ENCODE assay signal across 14 cellular contexts in the genomic region with DNA sequence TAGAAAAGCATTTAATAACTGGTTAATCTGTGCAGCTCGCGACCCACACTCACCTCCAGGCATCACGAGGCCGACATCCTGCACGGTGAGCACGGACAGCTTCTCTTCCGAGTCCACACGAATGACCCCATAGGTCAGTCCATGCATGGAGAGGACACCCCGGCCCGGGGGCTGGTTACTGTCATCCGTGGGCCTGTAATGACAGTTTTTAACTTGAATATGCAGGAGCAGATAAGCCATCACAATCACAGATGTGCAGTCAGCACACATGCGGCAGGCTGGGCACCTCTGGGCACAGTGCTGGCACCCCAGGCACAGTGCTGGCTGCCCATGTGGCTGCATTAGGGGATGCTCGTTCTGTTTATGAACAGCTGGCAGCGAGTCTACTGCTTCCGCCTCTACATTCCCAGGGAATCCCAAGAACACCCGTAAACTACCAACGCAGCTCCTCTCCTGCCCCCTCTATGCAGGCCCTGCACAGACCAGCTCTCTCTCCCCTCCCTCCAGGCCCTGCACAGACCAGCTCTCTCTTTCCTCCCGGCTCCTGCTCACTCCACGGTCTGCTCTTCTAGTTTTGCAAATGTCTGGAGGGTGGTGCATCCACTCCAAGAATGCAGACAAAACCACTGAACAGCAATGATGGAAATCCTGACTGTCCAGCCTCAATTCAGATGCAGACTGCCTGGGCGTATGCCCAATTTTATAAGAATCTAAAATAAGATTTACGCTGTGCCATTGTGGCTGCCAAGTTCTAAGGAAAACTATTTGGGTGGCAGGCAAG.
DNase-seq lines count a peak whose midpoint lies in the region; ATAC-seq, FAIRE-seq and TF ChIP-seq lines count a peak whose summit lies in the region.
"Had no signal": no experiment of that assay in that cellular context is flagged by ENCODE, and none has a peak within 500 bp of the region (broad histone marks: within the 10 kb centered on the region; RNA-seq: fewer than 3 reads in every experiment).

No MANE protein-coding gene starts in this region.

- H3K36me3 ChIP-seq in osteoblast (ENCODE audit: insufficient read depth, low read length) = peaks cover 43% of the 10 kb centered on the region
- no peaks in the 10 kb centered on the region for H3K36me3 ChIP-seq in small intestine (ENCODE audit: control insufficient read depth in 2 of 2, insufficient read depth in 2 of 2, low read length in 2 of 2)
- H3K36me3 ChIP-seq: colonic mucosa had no signal

- H3K9me3 ChIP-seq in osteoblast (ENCODE audit: low read depth, low read length) (no peaks in the 10 kb centered on the region), small intestine (ENCODE audit: control insufficient read depth, low read depth) (no peaks in the 10 kb centered on the region)
- H3K9me3 ChIP-seq: BLaER1, colonic mucosa had no signal

- H3K4me2 ChIP-seq in osteoblast (ENCODE audit: insufficient read depth, low read length) = no peak overlapping the region
- H3K4me2 ChIP-seq: BLaER1 had no signal

- TF ChIP-seq CTCF in fibroblast of villous mesenchyme (IDR thresholded peaks at IDR 0.05; ENCODE audit: insufficient read depth, low read depth, low read length) = no peak
- TF ChIP-seq CTCF in osteoblast (IDR thresholded peaks at IDR 0.05; ENCODE audit: extremely low read depth, low read depth, low read length) = no peak

- peaks cover 30% of the 10 kb centered on the region for H3K4me1 ChIP-seq in osteoblast (ENCODE audit: insufficient read depth, low read length)
- H3K4me1 ChIP-seq in small intestine (ENCODE audit: control insufficient read depth in 2 of 2, insufficient read depth in 1 of 2, low read depth in 1 of 2, low read length in 1 of 2) = no peaks in the 10 kb centered on the region
- H3K4me1 ChIP-seq: colonic mucosa had no signal

- H3K27ac ChIP-seq in osteoblast (ENCODE audit: low read depth, low read length) (peak overlapping the region; percentile 10), small intestine (ENCODE audit: low read depth in 1 of 2, low read length in 1 of 2) (no peak overlapping the region)
- H3K27ac ChIP-seq: BLaER1, colonic mucosa had no signal

- peak; percentile 95 for DNase-seq in AG08395 (ENCODE audit: low spot score)
- DNase-seq in amniotic epithelial cell (ENCODE audit: low read depth) = peak; percentile 94
- DNase-seq in fibroblast of villous mesenchyme (ENCODE audit: low read depth) = peak; percentile 86
- peak; percentile 93 for DNase-seq in osteoblast (ENCODE audit: insufficient read length, low spot score, missing footprints)
- no peak for DNase-seq in SKM-1 (lab: John Stamatoyannopoulos, UW; ENCODE audit: unreplicated experiment)
- no peak for DNase-seq in small intestine
- no peak for DNase-seq in NCI-H146 (lab: John Stamatoyannopoulos, UW)
- DNase-seq: activated CD4-positive, alpha-beta T cell treated with anti-CD3 and anti-CD28 coated beads for 36 hours; activated gamma-delta T cell treated with Interleukin-2 at 50 U/mL for 16 hours; colonic mucosa; hypothalamus; NCI-H187 had no signal

- no peak overlapping the region for H3K4me3 ChIP-seq in fibroblast of villous mesenchyme (ENCODE audit: low read depth, low read length)
- H3K4me3 ChIP-seq in osteoblast (ENCODE audit: insufficient read depth, low read length) = no peak overlapping the region
- no peak overlapping the region for H3K4me3 ChIP-seq in small intestine (ENCODE audit: low read depth in 1 of 2, low read length in 2 of 2)
- H3K4me3 ChIP-seq: BLaER1, colonic mucosa had no signal

- no peaks in the 10 kb centered on the region for H3K79me2 ChIP-seq in osteoblast (ENCODE audit: insufficient read depth, low read length)

- H3K27me3 ChIP-seq in osteoblast (ENCODE audit: insufficient read depth, low read length) = no peaks in the 10 kb centered on the region
- H3K27me3 ChIP-seq in small intestine (ENCODE audit: control insufficient read depth in 2 of 2, insufficient read depth in 2 of 2, low read length in 2 of 2) = no peaks in the 10 kb centered on the region
- H3K27me3 ChIP-seq: BLaER1, colonic mucosa had no signal

- H2AFZ ChIP-seq in osteoblast (ENCODE audit: low read length) = no peak overlapping the region

- 79 to 93% (median 89%) methylated on average over 21 of the region's 21 CpGs for WGBS in small intestine, 3 donors

- peaks cover 10% of the 10 kb centered on the region for H4K20me1 ChIP-seq in osteoblast (ENCODE audit: insufficient read depth, low read length)
- H4K20me1 ChIP-seq: BLaER1 had no signal

- no peak for ATAC-seq in HG03565 (IDR thresholded peaks at IDR 0.05; ENCODE audit: unreplicated experiment)
- ATAC-seq: activated CD4-positive, alpha-beta T cell treated with anti-CD3 and anti-CD28 coated beads for 36 hours had no signal

- FAIRE-seq in small intestine (lab: Jason Lieb, UNC) = no peak

Comparison
In these comparisons a context has a peak if more than half of its experiments do, and no peak if none do; other contexts are left out.
1. DNase-seq: peak in AG08395 (single experiment), amniotic epithelial cell (single experiment), fibroblast of villous mesenchyme (single experiment) and osteoblast (single experiment); none in SKM-1 (single experiment), small intestine (single experiment) and NCI-H146 (single experiment).